ENCODE assay signal across 8 cellular contexts in the genomic region with DNA sequence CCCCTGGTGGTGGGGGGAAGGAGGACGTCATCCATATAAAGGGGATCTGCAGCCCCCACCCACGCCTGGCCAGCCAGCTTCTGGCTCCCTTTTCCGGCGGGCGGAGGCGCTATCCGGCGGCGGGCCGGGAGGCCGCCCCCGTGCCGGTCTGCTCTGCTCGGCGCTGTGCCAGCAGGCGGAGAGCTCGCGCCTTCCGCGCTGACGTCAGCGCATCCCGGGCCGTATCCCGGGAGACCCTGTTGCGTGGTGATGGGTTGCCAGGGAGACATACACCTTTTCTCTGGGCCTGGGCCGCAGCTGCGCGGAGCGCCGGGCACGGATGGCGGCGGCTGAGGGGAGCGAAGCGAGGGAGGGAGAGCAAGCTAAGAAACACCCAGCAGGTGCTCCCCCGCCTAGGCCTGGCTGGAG. TPM values are rescaled to one million over a fixed set of nuclear protein-coding genes. Genes with fewer than 3 reads are reported as not detected.
A peak's percentile ranks its signal among the peaks of the same experiment; 100 is the strongest.
DNase-seq lines count a peak whose midpoint lies in the region; ATAC-seq and TF ChIP-seq lines count a peak whose summit lies in the region.

No MANE protein-coding gene starts in this region.

- H3K9me3 ChIP-seq in right cardiac atrium (ENCODE audit: control insufficient read depth, low read length): no peaks in the 10 kb centered on the region
- no peaks in the 10 kb centered on the region for H3K9me3 ChIP-seq in Caco-2

- H3K4me1 Mint-ChIP-seq in activated CD4-positive, alpha-beta T cell treated with anti-CD3 and anti-CD28 coated beads, Interleukin-2, amount 10 ng/mL, durations not matched to agents 24 days and 14 days: peaks cover 49% of the 10 kb centered on the region
- no peaks in the 10 kb centered on the region for H3K4me1 Mint-ChIP-seq in Caco-2 (ENCODE audit: low read depth, unreplicated experiment)

- no peaks in the 10 kb centered on the region for H3K27me3 Mint-ChIP-seq in activated CD4-positive, alpha-beta T cell treated with anti-CD3 and anti-CD28 coated beads, Interleukin-2, amount 10 ng/mL, durations not matched to agents 24 days and 14 days
- no peaks in the 10 kb centered on the region for H3K27me3 Mint-ChIP-seq in Caco-2 (ENCODE audit: insufficient read depth, unreplicated experiment)

- H3K36me3 ChIP-seq in Caco-2 (ENCODE audit: control insufficient read depth, insufficient read depth, low read length): peaks cover 4% of the 10 kb centered on the region; the same call in 1 of the 2 replicates

- CTCF ChIA-PET in Caco-2 (lab: Charles Lee): no interaction called here

- H3K4me3 ChIP-seq in right cardiac atrium (ENCODE audit: low read length) (peak overlapping the region; percentile 29), retinal pigment epithelial cell (ENCODE audit: low read length) (peak overlapping the region; percentile 42), Caco-2 (ENCODE audit: low read depth, low read length) (no peak overlapping the region)

- peak; percentile 17 for TF ChIP-seq CTCF in retinal pigment epithelial cell (conservative IDR thresholded peaks at IDR 0.05; ENCODE audit: low read depth, low read length)
- TF ChIP-seq CTCF in Caco-2 (IDR thresholded peaks at IDR 0.05; ENCODE audit: insufficient read depth in 1 of 2, low read depth in 1 of 2, low read length in 1 of 2, severe bottlenecking in 1 of 2, unreplicated experiment in 1 of 2): no peak

- H3K9me3 Mint-ChIP-seq in activated CD4-positive, alpha-beta T cell treated with anti-CD3 and anti-CD28 coated beads, Interleukin-2, amount 10 ng/mL, durations not matched to agents 24 days and 14 days: no peaks in the 10 kb centered on the region
- H3K9me3 Mint-ChIP-seq in Caco-2 (ENCODE audit: unreplicated experiment): no peaks in the 10 kb centered on the region

- H3K27me3 ChIP-seq in right cardiac atrium (ENCODE audit: control insufficient read depth, insufficient read depth) (no peaks in the 10 kb centered on the region), Caco-2 (replicated peaks; ENCODE audit: control insufficient read depth, insufficient read depth, low read length) (no peaks in the 10 kb centered on the region)

- peak; percentile 64 for DNase-seq in activated CD4-positive, alpha-beta T cell treated with anti-CD3 and anti-CD28 coated beads, Interleukin-2, amount 10 ng/mL, durations not matched to agents 24 days and 14 days
- no peak for DNase-seq in activated CD4-positive, alpha-beta T cell treated with anti-CD3 and anti-CD28 coated beads for 4 hours
- DNase-seq in right cardiac atrium (peak; percentile 91 to 96 (median 94)), retinal pigment epithelial cell (ENCODE audit: low read depth) (peak; percentile 72), Caco-2 (no peak)
- DNase-seq in activated CD4-positive, CD25-positive, alpha-beta regulatory T cell (lab: John Stamatoyannopoulos, UW): no peak

- no peak overlapping the region for H3K27ac Mint-ChIP-seq in activated CD4-positive, alpha-beta T cell treated with anti-CD3 and anti-CD28 coated beads, Interleukin-2, amount 10 ng/mL, durations not matched to agents 24 days and 14 days
- no peak overlapping the region for H3K27ac Mint-ChIP-seq in Caco-2 (ENCODE audit: unreplicated experiment)

- H3K36me3 Mint-ChIP-seq in activated CD4-positive, alpha-beta T cell treated with anti-CD3 and anti-CD28 coated beads, Interleukin-2, amount 10 ng/mL, durations not matched to agents 24 days and 14 days (ENCODE audit: low read depth): peaks cover 26% of the 10 kb centered on the region
- H3K36me3 Mint-ChIP-seq in Caco-2 (ENCODE audit: insufficient read depth, unreplicated experiment): peaks cover 53% of the 10 kb centered on the region

- H3K27ac ChIP-seq in angular gyrus (ENCODE audit: low read depth, low read length) (peak overlapping the region; percentile 90), right cardiac atrium (ENCODE audit: low read length) (peak overlapping the region; percentile 97)

- H3K4me1 ChIP-seq in right cardiac atrium (ENCODE audit: control insufficient read depth, insufficient read depth, low read length) (peaks cover 4% of the 10 kb centered on the region), Caco-2 (no peaks in the 10 kb centered on the region)

- peak; percentile 46 to 64 for ATAC-seq in right cardiac atrium
- ATAC-seq in HG02759 (IDR thresholded peaks at IDR 0.05; ENCODE audit: unreplicated experiment): no peak

- H3K4me3 Mint-ChIP-seq in activated CD4-positive, alpha-beta T cell treated with anti-CD3 and anti-CD28 coated beads, Interleukin-2, amount 10 ng/mL, durations not matched to agents 24 days and 14 days: peak overlapping the region; percentile 23
- no peak overlapping the region for H3K4me3 Mint-ChIP-seq in Caco-2 (ENCODE audit: unreplicated experiment)

- intact Hi-C loops in activated CD4-positive, alpha-beta T cell treated with anti-CD3 and anti-CD28 coated beads, Interleukin-2, amount 10 ng/mL, durations not matched to agents 24 days and 14 days (cut with micrococcal nuclease): no loop called here
- intact Hi-C loops in right cardiac atrium (cut with DNase I): no loop called here
- intact Hi-C loops in Caco-2 (cut with micrococcal nuclease; ENCODE audit: unreplicated experiment): no loop called here

- POLR2A ChIA-PET in Caco-2 (lab: Charles Lee): no interaction called here

- WGBS in right cardiac atrium: 14% methylated on average over 37 of the region's 37 CpGs

- no TSS peak for BruUV-seq in Caco-2 (replicated peaks; lab: Mats Ljungman, UMichigan)

RNA-seq across cellular contexts. Expression of a gene that starts 1.1 kb away (rescaled TPM):
- 8.6 and 8.7 TPM in 2 replicates for total RNA-seq in activated CD4-positive, alpha-beta T cell treated with anti-CD3 and anti-CD28 coated beads, Interleukin-2, amount 10 ng/mL, durations not matched to agents 24 days and 14 days
- 10 to 100 TPM; 26.5 to 41.1 (median 33.6) TPM for total RNA-seq in right cardiac atrium
- 34.3 TPM for polyA plus RNA-seq in right cardiac atrium
- total RNA-seq in Caco-2 (2022): 6.1 and 6.7 TPM in 2 replicates

RNA-seq across cellular contexts. Expression of a gene that starts 22.9 kb away (rescaled TPM):
- total RNA-seq in activated CD4-positive, alpha-beta T cell treated with anti-CD3 and anti-CD28 coated beads, Interleukin-2, amount 10 ng/mL, durations not matched to agents 24 days and 14 days: 8.3 and 8.4 TPM in 2 replicates
- total RNA-seq in right cardiac atrium (1 to 10 TPM; 2.0 to 4.9 (median 3.6) TPM), Caco-2 (2022) (23.0 and 28.6 TPM in 2 replicates)
- polyA plus RNA-seq in right cardiac atrium: 2.7 TPM

RNA-seq across cellular contexts. Expression of a gene that starts 23.0 kb away (rescaled TPM):
- 159 and 161 TPM in 2 replicates for total RNA-seq in activated CD4-positive, alpha-beta T cell treated with anti-CD3 and anti-CD28 coated beads, Interleukin-2, amount 10 ng/mL, durations not matched to agents 24 days and 14 days
- total RNA-seq in right cardiac atrium (10 to 100 TPM; 24.4 to 32.9 (median 30.1) TPM), Caco-2 (2022) (96.4 and 101 TPM in 2 replicates)
- 37.6 TPM for polyA plus RNA-seq in right cardiac atrium

RNA-seq across cellular contexts. Expression of a gene that starts 24.1 kb away (rescaled TPM):
- 680 and 700 TPM in 2 replicates for total RNA-seq in activated CD4-positive, alpha-beta T cell treated with anti-CD3 and anti-CD28 coated beads, Interleukin-2, amount 10 ng/mL, durations not matched to agents 24 days and 14 days
- 100 to 1,000 TPM; 215 to 301 (median 245) TPM for total RNA-seq in right cardiac atrium
- polyA plus RNA-seq in right cardiac atrium: 203 TPM
- total RNA-seq in Caco-2 (2022): 410 and 423 TPM in 2 replicates

RNA-seq across cellular contexts. Expression of a gene that starts 39.5 kb away (rescaled TPM):
- total RNA-seq in activated CD4-positive, alpha-beta T cell treated with anti-CD3 and anti-CD28 coated beads, Interleukin-2, amount 10 ng/mL, durations not matched to agents 24 days and 14 days: not detected in 2 replicates
- total RNA-seq in right cardiac atrium: under 1 TPM; 0.23 to 0.47 (median 0.29) TPM
- polyA plus RNA-seq in right cardiac atrium: 0.34 TPM
- total RNA-seq in Caco-2 (2022): 1.4 and 1.6 TPM in 2 replicates

Comparison
In these comparisons a context has a peak if more than half of its experiments do, and no peak if none do; other contexts are left out.
1. DNase-seq: peak in activated CD4-positive, alpha-beta T cell treated with anti-CD3 and anti-CD28 coated beads, Interleukin-2, amount 10 ng/mL, durations not matched to agents 24 days and 14 days (single experiment), right cardiac atrium (3 of 3) and retinal pigment epithelial cell (single experiment); none in activated CD4-positive, alpha-beta T cell treated with anti-CD3 and anti-CD28 coated beads for 4 hours (0 of 2), activated CD4-positive, CD25-positive, alpha-beta regulatory T cell (0 of 4) and Caco-2 (0 of 2).